9 cellular contexts compared by ENCODE assay signal in genomic region chr11:96263361-96263763, GRCh38.
DNase-seq lines count a peak whose midpoint lies in the region; ATAC-seq and TF ChIP-seq lines count a peak whose summit lies in the region.
"Had no signal": no experiment of that assay in that cellular context is flagged by ENCODE, and none has a peak within 500 bp of the region (broad histone marks: within the 10 kb centered on the region; RNA-seq: fewer than 3 reads in every experiment).

No MANE protein-coding gene starts in this region.

- peak in 3 of 6 experiments; percentile 3 to 18 (median 15) for TF ChIP-seq CTCF in thyroid gland (IDR thresholded peaks at IDR 0.05)

- H3K27ac ChIP-seq in thyroid gland: peak overlapping the region; percentile 7 to 70 (median 69)

- H3K27me3 ChIP-seq in thyroid gland: no peaks in the 10 kb centered on the region

- DNase-seq in HT1080 (ENCODE audit: low read depth): peak; percentile 60
- no peak for DNase-seq in activated T-helper 2 cell treated with anti-CD3 and anti-CD28 coated beads, Interferon-gamma antibody, Interleukin-2, Interleukin-4, amounts not matched to agents 10 μg/mL and 5 μg/mL and 100 μg/mL, durations not matched to agents 14 hours and 24 hours and 36 hours (ENCODE audit: low spot score)
- peak; percentile 47 for DNase-seq in hepatic stellate cell (ENCODE audit: low spot score)
- no peak for DNase-seq in thyroid gland
- DNase-seq in NCI-H2029 (lab: John Stamatoyannopoulos, UW): no peak
- DNase-seq in KBM-7: no peak
- DNase-seq: activated CD8-positive, alpha-beta memory T cell treated with anti-CD3 and anti-CD28 coated beads, Interleukin-2, amount 10 ng/mL, durations not matched to agents 7 days and 5 days; NCI-H774 had no signal

- intact Hi-C loops in activated T-helper 2 cell treated with anti-CD3 and anti-CD28 coated beads, Interferon-gamma antibody, Interleukin-2, Interleukin-4, amounts not matched to agents 10 μg/mL and 5 μg/mL and 100 μg/mL, durations not matched to agents 14 hours and 24 hours and 36 hours (cut with micrococcal nuclease): no loop called here
- intact Hi-C loops in thyroid gland (cut with DNase I): no loop called here

- H3K36me3 ChIP-seq in thyroid gland: no peaks in the 10 kb centered on the region

- no peaks in the 10 kb centered on the region for H3K9me3 ChIP-seq in thyroid gland

- no peaks in the 10 kb centered on the region for H3K27me3 Mint-ChIP-seq in activated T-helper 2 cell treated with anti-CD3 and anti-CD28 coated beads, Interferon-gamma antibody, Interleukin-2, Interleukin-4, amounts not matched to agents 10 μg/mL and 5 μg/mL and 100 μg/mL, durations not matched to agents 14 hours and 24 hours and 36 hours (ENCODE audit: low read depth)
- H3K27me3 Mint-ChIP-seq: activated CD8-positive, alpha-beta memory T cell treated with anti-CD3 and anti-CD28 coated beads, Interleukin-2, amount 10 ng/mL, durations not matched to agents 7 days and 5 days had no signal

- TF ChIP-seq POLR2A in thyroid gland (IDR thresholded peaks at IDR 0.05): no peak

- H3K4me3 Mint-ChIP-seq in activated T-helper 2 cell treated with anti-CD3 and anti-CD28 coated beads, Interferon-gamma antibody, Interleukin-2, Interleukin-4, amounts not matched to agents 10 μg/mL and 5 μg/mL and 100 μg/mL, durations not matched to agents 14 hours and 24 hours and 36 hours (ENCODE audit: low read depth): no peak overlapping the region
- H3K4me3 Mint-ChIP-seq: activated CD8-positive, alpha-beta memory T cell treated with anti-CD3 and anti-CD28 coated beads, Interleukin-2, amount 10 ng/mL, durations not matched to agents 7 days and 5 days had no signal

- in situ Hi-C loops in KBM-7 (cut with MboI; ENCODE audit: low pct_unique_long_range_greater_than_20kb, low sequenced_read_pairs): no loop called here

- H3K4me3 ChIP-seq in thyroid gland (replicated peaks in 1 of 3): no peak overlapping the region

- H3K27ac Mint-ChIP-seq in activated T-helper 2 cell treated with anti-CD3 and anti-CD28 coated beads, Interferon-gamma antibody, Interleukin-2, Interleukin-4, amounts not matched to agents 10 μg/mL and 5 μg/mL and 100 μg/mL, durations not matched to agents 14 hours and 24 hours and 36 hours: peak overlapping the region; percentile 25
- H3K27ac Mint-ChIP-seq: activated CD8-positive, alpha-beta memory T cell treated with anti-CD3 and anti-CD28 coated beads, Interleukin-2, amount 10 ng/mL, durations not matched to agents 7 days and 5 days had no signal

- peaks cover 17% of the 10 kb centered on the region for H3K36me3 Mint-ChIP-seq in activated T-helper 2 cell treated with anti-CD3 and anti-CD28 coated beads, Interferon-gamma antibody, Interleukin-2, Interleukin-4, amounts not matched to agents 10 μg/mL and 5 μg/mL and 100 μg/mL, durations not matched to agents 14 hours and 24 hours and 36 hours (ENCODE audit: low read depth)

- peaks cover 69% of the 10 kb centered on the region for H3K4me1 Mint-ChIP-seq in activated T-helper 2 cell treated with anti-CD3 and anti-CD28 coated beads, Interferon-gamma antibody, Interleukin-2, Interleukin-4, amounts not matched to agents 10 μg/mL and 5 μg/mL and 100 μg/mL, durations not matched to agents 14 hours and 24 hours and 36 hours (ENCODE audit: low read depth)

- ATAC-seq in GM19452 (IDR thresholded peaks at IDR 0.05; ENCODE audit: unreplicated experiment): no peak
- ATAC-seq: activated CD8-positive, alpha-beta memory T cell treated with anti-CD3 and anti-CD28 coated beads, Interleukin-2, amount 10 ng/mL, durations not matched to agents 7 days and 5 days had no signal

- H3K9me3 Mint-ChIP-seq in activated T-helper 2 cell treated with anti-CD3 and anti-CD28 coated beads, Interferon-gamma antibody, Interleukin-2, Interleukin-4, amounts not matched to agents 10 μg/mL and 5 μg/mL and 100 μg/mL, durations not matched to agents 14 hours and 24 hours and 36 hours: no peaks in the 10 kb centered on the region

- peaks cover 52 to 73% of the 10 kb centered on the region in 2 donors for H3K4me1 ChIP-seq in thyroid gland

Comparison
In these comparisons a context has a peak if more than half of its experiments do, and no peak if none do; other contexts are left out.
1. DNase-seq: peak in HT1080 (single experiment) and hepatic stellate cell (single experiment); none in activated T-helper 2 cell treated with anti-CD3 and anti-CD28 coated beads, Interferon-gamma antibody, Interleukin-2, Interleukin-4, amounts not matched to agents 10 μg/mL and 5 μg/mL and 100 μg/mL, durations not matched to agents 14 hours and 24 hours and 36 hours (single experiment), thyroid gland (0 of 2), NCI-H2029 (single experiment) and KBM-7 (single experiment).